ENCODE assay signal across 1 cellular context in genomic region chr1:30743584-30744059, GRCh38.
TF ChIP-seq lines count a peak whose summit lies in the region.

No MANE protein-coding gene starts in this region.

TF ChIP-seq in WTC11, 78 proteins besides CTCF, POLR2A, EP300 and RAD21 (continued from another document):
- TF ChIP-seq, protein P1, sequence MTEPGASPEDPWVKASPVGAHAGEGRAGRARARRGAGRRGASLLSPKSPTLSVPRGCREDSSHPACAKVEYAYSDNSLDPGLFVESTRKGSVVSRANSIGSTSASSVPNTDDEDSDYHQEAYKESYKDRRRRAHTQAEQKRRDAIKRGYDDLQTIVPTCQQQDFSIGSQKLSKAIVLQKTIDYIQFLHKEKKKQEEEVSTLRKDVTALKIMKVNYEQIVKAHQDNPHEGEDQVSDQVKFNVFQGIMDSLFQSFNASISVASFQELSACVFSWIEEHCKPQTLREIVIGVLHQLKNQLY (CRISPR knock-in tag; IDR thresholded peaks at IDR 0.05) = no peak
- TF ChIP-seq SMAD4 (CRISPR knock-in tag; IDR thresholded peaks at IDR 0.05) = no peak
- no peak for TF ChIP-seq NR2C2 (CRISPR knock-in tag; IDR thresholded peaks at IDR 0.05)
